11 cellular contexts compared by ENCODE assay signal in the genomic region with DNA sequence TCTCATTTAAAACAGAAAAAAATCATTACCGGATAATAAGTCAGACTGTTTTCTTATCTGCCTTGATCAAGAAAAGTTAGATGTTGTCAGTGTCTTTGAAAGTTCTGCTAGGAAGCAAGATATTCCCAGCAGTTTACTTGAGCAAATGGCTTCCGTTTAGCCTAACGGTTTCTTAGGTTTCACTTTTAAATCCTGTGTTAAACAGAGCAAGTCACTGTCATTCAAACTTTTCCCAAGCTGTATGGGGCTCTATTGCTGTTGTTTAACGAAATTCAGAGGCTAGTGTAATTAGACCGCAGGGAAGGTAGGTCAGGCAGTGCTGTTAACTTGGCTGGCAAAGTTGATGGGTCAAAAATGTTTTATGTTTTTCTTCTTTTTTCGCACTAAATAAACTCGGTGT.
DNase-seq lines count a peak whose midpoint lies in the region; ATAC-seq and TF ChIP-seq lines count a peak whose summit lies in the region.
"Had no signal": no experiment of that assay in that cellular context is flagged by ENCODE, and none has a peak within 500 bp of the region (broad histone marks: within the 10 kb centered on the region; RNA-seq: fewer than 3 reads in every experiment).

No MANE protein-coding gene starts in this region.

- H3K36me3 Mint-ChIP-seq in dendritic cell treated with granulocyte-macrophage colony-stimulating factor and Interleukin-4, amounts not matched to agents 40 ng/mL and 50 ng/mL, for 4 days (ENCODE audit: low read depth) = no peaks in the 10 kb centered on the region
- H3K36me3 Mint-ChIP-seq in chondrocyte (ENCODE audit: low read depth) = peaks cover 2% of the 10 kb centered on the region

- no peaks in the 10 kb centered on the region for H3F3A ChIP-seq in OCI-LY1 (ENCODE audit: insufficient read depth, low read length)

- H3K27ac ChIP-seq in OCI-LY1 (ENCODE audit: low read depth, low read length, poor library complexity, severe bottlenecking) (no peak overlapping the region), psoas muscle (no peak overlapping the region)
- H3K27ac ChIP-seq: Peyer's patch had no signal

- H3K9me3 ChIP-seq in OCI-LY1 (ENCODE audit: low read length) (no peaks in the 10 kb centered on the region), psoas muscle (no peaks in the 10 kb centered on the region)
- H3K9me3 ChIP-seq: Peyer's patch had no signal

- H3K27ac Mint-ChIP-seq in dendritic cell treated with granulocyte-macrophage colony-stimulating factor and Interleukin-4, amounts not matched to agents 40 ng/mL and 50 ng/mL, for 4 days = no peak overlapping the region
- no peak overlapping the region for H3K27ac Mint-ChIP-seq in chondrocyte (ENCODE audit: unreplicated experiment)

- H3K4me3 ChIP-seq in OCI-LY1 (ENCODE audit: low read depth, low read length, poor library complexity, severe bottlenecking) (no peak overlapping the region), psoas muscle (peak overlapping the region; percentile 39)

- no peaks in the 10 kb centered on the region for H3K9me3 Mint-ChIP-seq in dendritic cell treated with granulocyte-macrophage colony-stimulating factor and Interleukin-4, amounts not matched to agents 40 ng/mL and 50 ng/mL, for 4 days
- H3K9me3 Mint-ChIP-seq in chondrocyte (ENCODE audit: low read depth) = no peaks in the 10 kb centered on the region

- H3K79me2 ChIP-seq in OCI-LY1 (ENCODE audit: insufficient read depth, low read length) = no peaks in the 10 kb centered on the region

- H3K4me1 ChIP-seq in OCI-LY1 (ENCODE audit: insufficient read depth, low read length, severe bottlenecking) = no peaks in the 10 kb centered on the region
- H3K4me1 ChIP-seq in psoas muscle = no peaks in the 10 kb centered on the region
- H3K4me1 ChIP-seq: Peyer's patch had no signal

- H2AFZ ChIP-seq in OCI-LY1 (ENCODE audit: low read length) = no peak overlapping the region

- DNase-seq in EH (ENCODE audit: low read depth) = peak; percentile 41
- DNase-seq in psoas muscle = no peak
- no peak for DNase-seq in chondrocyte (ENCODE audit: low spot score)
- DNase-seq in SW480 (ENCODE audit: low spot score) = no peak
- DNase-seq in dedifferentiated amniotic fluid mesenchymal stem cell (ENCODE audit: extremely low spot score) = no peak
- DNase-seq in central memory CD4-positive, alpha-beta T cell = no peak
- DNase-seq: amygdala, mesendoderm, Peyer's patch had no signal

- peak overlapping the region; percentile 46; the same call in 1 of the 2 replicates for H3K4me2 ChIP-seq in OCI-LY1 (ENCODE audit: low read length)

- ATAC-seq in psoas muscle = no peak

- H4K20me1 ChIP-seq in OCI-LY1 (ENCODE audit: insufficient read depth, low read length) = no peaks in the 10 kb centered on the region

- H3K9me2 ChIP-seq in OCI-LY1 (ENCODE audit: low read depth, low read length) = no peaks in the 10 kb centered on the region

- TF ChIP-seq CTCF in OCI-LY1 (IDR thresholded peaks at IDR 0.05; ENCODE audit: low read length) = no peak
- no peak for TF ChIP-seq CTCF in psoas muscle (IDR thresholded peaks at IDR 0.05)
- no peak for TF ChIP-seq CTCF in chondrocyte (IDR thresholded peaks at IDR 0.05)

- H3K9ac ChIP-seq in OCI-LY1 (ENCODE audit: low read length) = no peak overlapping the region

- 29 to 36% (median 30%) methylated on average over 7 of the region's 7 CpGs for WGBS in psoas muscle, 3 donors

- no peaks in the 10 kb centered on the region for H3K36me3 ChIP-seq in OCI-LY1 (ENCODE audit: insufficient read depth, low read length)
- H3K36me3 ChIP-seq in psoas muscle (ENCODE audit: insufficient read depth in 1 of 2, low read depth in 1 of 2) = no peaks in the 10 kb centered on the region
- H3K36me3 ChIP-seq: Peyer's patch had no signal

- peaks cover 5% of the 10 kb centered on the region for H3K4me1 Mint-ChIP-seq in dendritic cell treated with granulocyte-macrophage colony-stimulating factor and Interleukin-4, amounts not matched to agents 40 ng/mL and 50 ng/mL, for 4 days (ENCODE audit: low read depth)
- peaks cover 8% of the 10 kb centered on the region for H3K4me1 Mint-ChIP-seq in chondrocyte (ENCODE audit: low read depth)

- intact Hi-C loops in dendritic cell treated with granulocyte-macrophage colony-stimulating factor and Interleukin-4, amounts not matched to agents 40 ng/mL and 50 ng/mL, for 4 days (cut with micrococcal nuclease) = no loop called here
- intact Hi-C loops in psoas muscle (cut with DNase I) = no loop called here

- peak overlapping the region; percentile 43 for H3K4me3 Mint-ChIP-seq in dendritic cell treated with granulocyte-macrophage colony-stimulating factor and Interleukin-4, amounts not matched to agents 40 ng/mL and 50 ng/mL, for 4 days
- H3K4me3 Mint-ChIP-seq in chondrocyte (ENCODE audit: unreplicated experiment) = no peak overlapping the region

- no peaks in the 10 kb centered on the region for H3K27me3 Mint-ChIP-seq in dendritic cell treated with granulocyte-macrophage colony-stimulating factor and Interleukin-4, amounts not matched to agents 40 ng/mL and 50 ng/mL, for 4 days
- peaks cover 4% of the 10 kb centered on the region for H3K27me3 Mint-ChIP-seq in chondrocyte (ENCODE audit: low read depth)

- no peaks in the 10 kb centered on the region for H3K27me3 ChIP-seq in OCI-LY1 (ENCODE audit: insufficient read depth, low read length)
- no peaks in the 10 kb centered on the region for H3K27me3 ChIP-seq in psoas muscle (ENCODE audit: insufficient read depth in 3 of 3, low read length in 2 of 3)
- H3K27me3 ChIP-seq: Peyer's patch had no signal
